3 cellular contexts compared by ENCODE assay signal in the genomic region with DNA sequence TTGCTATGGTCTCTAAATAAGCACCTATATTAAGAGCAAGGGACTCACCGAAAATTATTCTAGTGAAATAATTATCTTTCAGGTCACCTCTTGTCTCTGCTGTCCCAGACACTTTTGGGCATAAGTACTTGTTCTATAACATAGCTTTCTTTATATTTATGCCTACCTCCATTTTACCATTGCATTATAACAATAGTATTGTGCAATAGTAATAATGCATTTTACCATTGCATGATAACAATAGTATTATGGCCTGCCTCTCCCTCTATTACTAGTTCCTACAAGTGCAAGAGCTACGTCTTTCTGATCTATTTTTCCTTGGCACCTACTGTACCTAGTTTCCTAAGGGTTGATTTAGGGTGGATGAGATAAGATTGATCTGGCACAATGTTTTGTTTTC.
TF ChIP-seq lines count a peak whose summit lies in the region.

No MANE protein-coding gene starts in this region.

TF ChIP-seq in HepG2, 621 proteins besides CTCF, POLR2A, EP300 and RAD21:
- TF ChIP-seq CEBPB (IDR thresholded peaks at IDR 0.05; ENCODE audit: borderline replicate concordance, low read depth, low read length) (peak; percentile 89), LCORL (IDR thresholded peaks at IDR 0.05) (no peak), LCORL (CRISPR knock-in tag; IDR thresholded peaks at IDR 0.05) (no peak)

TF ChIP-seq in IMR-90, 13 proteins besides CTCF, POLR2A, EP300 and RAD21:
- TF ChIP-seq, protein P1, sequence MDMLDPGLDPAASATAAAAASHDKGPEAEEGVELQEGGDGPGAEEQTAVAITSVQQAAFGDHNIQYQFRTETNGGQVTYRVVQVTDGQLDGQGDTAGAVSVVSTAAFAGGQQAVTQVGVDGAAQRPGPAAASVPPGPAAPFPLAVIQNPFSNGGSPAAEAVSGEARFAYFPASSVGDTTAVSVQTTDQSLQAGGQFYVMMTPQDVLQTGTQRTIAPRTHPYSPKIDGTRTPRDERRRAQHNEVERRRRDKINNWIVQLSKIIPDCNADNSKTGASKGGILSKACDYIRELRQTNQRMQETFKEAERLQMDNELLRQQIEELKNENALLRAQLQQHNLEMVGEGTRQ (IDR thresholded peaks at IDR 0.05; ENCODE audit: low read depth, low read length) = no peak
- TF ChIP-seq MAZ (IDR thresholded peaks at IDR 0.05; ENCODE audit: borderline replicate concordance, low read depth, low read length) (no peak), CEBPB (IDR thresholded peaks at IDR 0.05; ENCODE audit: low read depth, low read length) (peak; percentile 87)

TF ChIP-seq in K562, 482 proteins besides CTCF, POLR2A, EP300 and RAD21:
- TF ChIP-seq CEBPG (CRISPR knock-in tag; IDR thresholded peaks at IDR 0.05) (no peak), CEBPG (tag; conservative IDR thresholded peaks at IDR 0.05 in 1 of 2, IDR thresholded peaks at IDR 0.05 in 1 of 2) (peak; percentile 66 to 95), CEBPB (tag; IDR thresholded peaks at IDR 0.05) (peak; percentile 91), NFE2 (IDR thresholded peaks at IDR 0.05; ENCODE audit: low read depth) (no peak)
